In genomic region chrX:15943393-15943792, GRCh38 we compare ENCODE assay signal across 17 cellular contexts.
DNase-seq lines count a peak whose midpoint lies in the region; ATAC-seq, FAIRE-seq and TF ChIP-seq lines count a peak whose summit lies in the region.
"Had no signal": no experiment of that assay in that cellular context is flagged by ENCODE, and none has a peak within 500 bp of the region (broad histone marks: within the 10 kb centered on the region; RNA-seq: fewer than 3 reads in every experiment).

No MANE protein-coding gene starts in this region.

- H3K4ac ChIP-seq in H1 (replicated peaks; ENCODE audit: insufficient read length, low read depth, low read length), result no peak overlapping the region

- no peak overlapping the region for H3K9ac ChIP-seq in H1 (replicated peaks in 1 of 4; ENCODE audit: extremely low read depth in 1 of 4, low read depth in 3 of 4, low read length in 3 of 4)
- H3K9ac ChIP-seq: GM23248 had no signal

- H3K79me2 ChIP-seq in H1 (ENCODE audit: control insufficient read depth in 1 of 2, insufficient read depth in 2 of 2, low read length in 2 of 2), result no peaks in the 10 kb centered on the region

- TF ChIP-seq POLR2A in H1 (IDR thresholded peaks at IDR 0.05; ENCODE audit: control extremely low read depth in 1 of 2, low read depth in 2 of 2, low read length in 2 of 2) (no peak), ovary (IDR thresholded peaks at IDR 0.05) (no peak)

- peak overlapping the region; percentile 71 for H3K18ac ChIP-seq in H1 (ENCODE audit: extremely low read depth, low read length)

- H3K27me3 ChIP-seq in H1 (replicated peaks in 1 of 4; ENCODE audit: control insufficient read depth in 3 of 4, extremely low read depth in 1 of 4, insufficient read depth in 3 of 4, low read length in 3 of 4) (no peaks in the 10 kb centered on the region), ovary (no peaks in the 10 kb centered on the region)

- no peak for FAIRE-seq in H1 (lab: Jason Lieb, UNC)
- FAIRE-seq: GM18507 had no signal

- H3K4me1 ChIP-seq in H1 (replicated peaks in 1 of 4; ENCODE audit: control insufficient read depth in 3 of 4, insufficient read depth in 4 of 4, low read length in 3 of 4) (peaks cover 0 to 6% (median 4%) of the 10 kb centered on the region in 4 experiments; a peak in 4 of 7 replicates), ovary (ENCODE audit: insufficient read depth) (no peaks in the 10 kb centered on the region)

- no peak overlapping the region for H2AFZ ChIP-seq in H1 (ENCODE audit: low read length)
- H2AFZ ChIP-seq: GM23248 had no signal

- H2BK5ac ChIP-seq in H1 (ENCODE audit: low read depth, low read length), result no peak overlapping the region

- no peak overlapping the region for H4K5ac ChIP-seq in H1 (ENCODE audit: insufficient read length, low read depth, low read length)

- H2AK5ac ChIP-seq in H1 (ENCODE audit: low read depth, low read length), result 0 out of 2 replicates have a peak overlapping the region, but pooled peaks have one; percentile 39

- no peaks in the 10 kb centered on the region for H3K4me1 Mint-ChIP-seq in effector memory CD8-positive, alpha-beta T cell (ENCODE audit: low read depth in 2 of 2)
- H3K4me1 Mint-ChIP-seq: CD4-positive, alpha-beta memory T cell had no signal

- H3K27me3 Mint-ChIP-seq in effector memory CD8-positive, alpha-beta T cell, result peaks cover 14 to 19% of the 10 kb centered on the region in 2 donors

- WGBS in H1 (ENCODE audit: extremely low coverage in 1 of 2, insufficient coverage in 1 of 2, insufficient read length in 1 of 2, insufficient replicate concordance in 2 of 2, low coverage in 1 of 2, low lambda C conversion rate in 2 of 2, missing lambda C conversion rate in 1 of 2), 2 experiments, result 100% methylated on average over 2 of the region's 2 CpGs; no CpG with 5 or more reads in 1 of the 2 experiments
- WGBS in ovary, 3 donors, result 12 to 45% (median 24%) methylated on average over 2 of the region's 2 CpGs

- peak overlapping the region; percentile 39; the same call in 1 of the 2 replicates for H2BK12ac ChIP-seq in H1 (ENCODE audit: low read depth, low read length)

- no peak for TF ChIP-seq RAD21 in H1 (IDR thresholded peaks at IDR 0.05 in 1 of 2, conservative IDR thresholded peaks at IDR 0.05 in 1 of 2; ENCODE audit: low read depth in 2 of 2, low read length in 2 of 2)

- H3K23me2 ChIP-seq in H1 (ENCODE audit: low read depth, low read length), result no peaks in the 10 kb centered on the region

- no peak overlapping the region for H3K4me2 ChIP-seq in H1 (ENCODE audit: insufficient read depth in 1 of 2, low read depth in 2 of 2, low read length in 2 of 2)

- no peak for TF ChIP-seq EP300 in H1 (IDR thresholded peaks at IDR 0.05; ENCODE audit: borderline replicate concordance in 1 of 2, low read depth in 2 of 2, low read length in 2 of 2)
- TF ChIP-seq EP300 in ovary (IDR thresholded peaks at IDR 0.05), result no peak

- H3K9me3 ChIP-seq in H1 (ENCODE audit: insufficient read depth in 2 of 2, low read depth in 1 of 2, low read length in 1 of 2), result no peaks in the 10 kb centered on the region
- H3K9me3 ChIP-seq in ovary, result no peaks in the 10 kb centered on the region

- H3K56ac ChIP-seq in H1 (replicated peaks; ENCODE audit: insufficient read length, low read depth, low read length), result no peak overlapping the region

- H3K4me3 ChIP-seq in H1 (ENCODE audit: extremely low read depth in 1 of 4, insufficient read depth in 2 of 4, low read depth in 3 of 4, low read length in 4 of 4) (no peak overlapping the region), ovary (no peak overlapping the region)
- H3K4me3 ChIP-seq: GM23248 had no signal

- H3K36me3 ChIP-seq in H1 (ENCODE audit: control insufficient read depth in 2 of 4, insufficient read depth in 4 of 4, low read length in 3 of 4), result no peaks in the 10 kb centered on the region
- H3K36me3 ChIP-seq in ovary, result no peaks in the 10 kb centered on the region

- no peaks in the 10 kb centered on the region for H3K36me3 Mint-ChIP-seq in effector memory CD8-positive, alpha-beta T cell (ENCODE audit: insufficient read depth)
- H3K36me3 Mint-ChIP-seq: CD4-positive, alpha-beta memory T cell had no signal

- peak overlapping the region; percentile 65 for H4K91ac ChIP-seq in H1 (replicated peaks; ENCODE audit: insufficient read length, low read length)

- H3K23ac ChIP-seq in H1 (ENCODE audit: insufficient read length), result no peak overlapping the region

- no peak overlapping the region for H3K4me3 Mint-ChIP-seq in effector memory CD8-positive, alpha-beta T cell
- H3K4me3 Mint-ChIP-seq: CD4-positive, alpha-beta memory T cell; H9 had no signal

- H4K8ac ChIP-seq in H1 (ENCODE audit: extremely low read depth, insufficient read depth, low read length), result no peak overlapping the region

- H3K27ac ChIP-seq in H1 (ENCODE audit: low read depth, low read length), result no peak overlapping the region
- H3K27ac ChIP-seq in ovary, result no peak overlapping the region
- H3K27ac ChIP-seq: GM23248 had no signal

- peak; percentile 33 for DNase-seq in OCI-M1 (lab: John Stamatoyannopoulos, UW)
- DNase-seq in amniotic epithelial cell (ENCODE audit: low read depth), result peak; percentile 19
- DNase-seq in H1 (ENCODE audit: low read depth in 1 of 2, low spot score in 2 of 2), result no peak
- DNase-seq in dermis blood vessel endothelial cell, result no peak
- no peak for DNase-seq in effector memory CD8-positive, alpha-beta T cell
- no peak for DNase-seq in ovary
- DNase-seq: C1 segment of cervical spinal cord; Calu3; CD4-positive, alpha-beta memory T cell; COR-L47; DMS53; DMS79 treated with DMSO at 0.1 percent for 48 hours; GF-D8; GM23248; H9 had no signal

- H3K27ac Mint-ChIP-seq in effector memory CD8-positive, alpha-beta T cell, result no peak overlapping the region
- H3K27ac Mint-ChIP-seq: H9 had no signal

- H2BK20ac ChIP-seq in H1 (ENCODE audit: low read length), result peak overlapping the region; percentile 72; the same call in 1 of the 2 replicates

- peak overlapping the region; percentile 54 for H2BK120ac ChIP-seq in H1 (replicated peaks; ENCODE audit: low read depth, low read length)

- H3K14ac ChIP-seq in H1 (ENCODE audit: insufficient read length), result no peak overlapping the region

- H4K20me1 ChIP-seq in H1 (replicated peaks in 1 of 2; ENCODE audit: control insufficient read depth in 1 of 2, insufficient read depth in 2 of 2, low read length in 2 of 2), result no peaks in the 10 kb centered on the region

- no peak for ATAC-seq in effector memory CD8-positive, alpha-beta T cell (replicated peaks)
- ATAC-seq: HCT116 had no signal

- POLR2A ChIA-PET in H1 (lab: Charles Lee; ENCODE audit: partially characterized antibody), result no interaction called here

- TF ChIP-seq CTCF in H1 (IDR thresholded peaks at IDR 0.05; ENCODE audit: control extremely low read depth in 1 of 3, insufficient read depth in 1 of 3, low read depth in 1 of 3, low read length in 3 of 3), result no peak
- TF ChIP-seq CTCF in ovary (IDR thresholded peaks at IDR 0.05), result no peak

- intact Hi-C loops in ovary (cut with DNase I), result no loop called here

- H3K9me3 Mint-ChIP-seq in effector memory CD8-positive, alpha-beta T cell, result no peaks in the 10 kb centered on the region

- H3K79me1 ChIP-seq in H1 (ENCODE audit: low read depth, low read length), result no peaks in the 10 kb centered on the region

- CTCF ChIA-PET in H1 (lab: Charles Lee; ENCODE audit: partially characterized antibody), result no interaction called here

- H2BK15ac ChIP-seq in H1 (ENCODE audit: low read length), result no peak overlapping the region

TF ChIP-seq in H1, 55 proteins besides CTCF, POLR2A, EP300 and RAD21 (continues in another document):
- TF ChIP-seq GABPA (IDR thresholded peaks at IDR 0.05; ENCODE audit: borderline replicate concordance, insufficient read depth, low read length), result no peak
- TF ChIP-seq BACH1 (IDR thresholded peaks at IDR 0.05; ENCODE audit: low read length), result no peak
- no peak for TF ChIP-seq CREB1 (IDR thresholded peaks at IDR 0.05)
- TF ChIP-seq TAF1 (IDR thresholded peaks at IDR 0.05; ENCODE audit: low read depth, low read length), result no peak
- no peak for TF ChIP-seq CEBPB (IDR thresholded peaks at IDR 0.05; ENCODE audit: low read depth, low read length)
- no peak for TF ChIP-seq SP1 (IDR thresholded peaks at IDR 0.05; ENCODE audit: low read depth, low read length)
- no peak for TF ChIP-seq TEAD4 (IDR thresholded peaks at IDR 0.05; ENCODE audit: low read depth, low read length)
- TF ChIP-seq POLR2AphosphoS5 (IDR thresholded peaks at IDR 0.05; ENCODE audit: low read depth, low read length), result no peak
- no peak for TF ChIP-seq MAX (IDR thresholded peaks at IDR 0.05)
- TF ChIP-seq SAP30 (IDR thresholded peaks at IDR 0.05; ENCODE audit: insufficient read depth, insufficient replicate concordance, low read length), result no peak
- no peak for TF ChIP-seq HDAC2 (IDR thresholded peaks at IDR 0.05; ENCODE audit: borderline replicate concordance in 1 of 2, low read depth in 2 of 2, low read length in 2 of 2)
- TF ChIP-seq USF2 (IDR thresholded peaks at IDR 0.05; ENCODE audit: low read length), result no peak
- no peak for TF ChIP-seq SUZ12 (IDR thresholded peaks at IDR 0.05; ENCODE audit: low read length)
- no peak for TF ChIP-seq MAFK (IDR thresholded peaks at IDR 0.05; ENCODE audit: low read depth, low read length)
- TF ChIP-seq RFX5 (IDR thresholded peaks at IDR 0.05; ENCODE audit: borderline replicate concordance, low read depth, low read length), result no peak

Comparison
In these comparisons a context has a peak if more than half of its experiments do, and no peak if none do; other contexts are left out.
1. DNase-seq: peak in OCI-M1 (single experiment) and amniotic epithelial cell (single experiment); none in H1 (0 of 2), dermis blood vessel endothelial cell (single experiment), effector memory CD8-positive, alpha-beta T cell (0 of 3) and ovary (0 of 5).